8 cellular contexts compared by ENCODE assay signal in the genomic region with DNA sequence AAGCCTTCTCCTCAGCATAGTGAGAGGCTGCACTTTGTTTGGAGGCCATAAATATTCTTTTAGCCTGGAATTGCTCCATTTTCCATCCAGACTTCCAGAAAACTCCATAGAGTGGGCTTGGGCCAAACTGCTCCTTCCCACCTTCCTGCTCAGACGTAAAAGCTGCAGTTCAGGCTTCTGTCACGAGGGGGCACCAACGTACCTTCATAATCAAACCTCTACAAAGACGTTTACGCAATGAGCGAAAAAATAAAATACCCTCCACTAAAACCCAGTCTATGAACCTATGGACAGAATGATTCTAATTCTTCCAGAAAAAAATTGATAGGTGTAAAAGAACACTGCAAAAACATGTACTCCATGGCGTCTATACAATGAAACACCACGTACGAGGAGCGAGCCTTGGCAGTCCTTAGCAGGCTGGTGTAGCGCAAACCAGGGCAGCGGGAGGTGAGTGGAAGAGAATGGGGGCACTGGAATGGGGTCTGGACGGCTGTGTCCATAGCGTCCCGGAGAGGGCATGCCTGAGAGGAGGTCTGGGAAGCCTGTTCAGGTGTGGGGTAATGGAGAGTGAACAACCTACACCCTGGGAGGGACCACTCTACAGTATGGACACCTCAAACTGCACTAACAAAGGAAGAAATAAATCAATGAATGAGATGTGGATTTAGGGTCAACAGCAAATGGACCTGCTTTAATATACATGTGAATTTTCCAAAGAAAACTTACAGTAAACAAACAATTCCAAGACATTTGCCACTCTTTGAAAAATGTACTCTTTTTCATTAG.
DNase-seq lines count a peak whose midpoint lies in the region; ATAC-seq and TF ChIP-seq lines count a peak whose summit lies in the region.

No MANE protein-coding gene starts in this region.

- DNase-seq in GM06990 (ENCODE audit: extremely low read depth, insufficient read length) (no peak), NCI-H82 (lab: John Stamatoyannopoulos, UW) (peak; percentile 79), activated T-cell treated with anti-CD3 and anti-CD28 coated beads for 4 hours (peak; percentile 63), erythroblast (lab: John Stamatoyannopoulos, UW) (peak; percentile 62 to 81)
- DNase-seq in stimulated activated CD8-positive, alpha-beta memory T cell treated with anti-CD3 and anti-CD28 coated beads, Interleukin-4, amount 100 ng/mL, for 24 hours (ENCODE audit: low read depth), result peak; percentile 58

- no peaks in the 10 kb centered on the region for H3K9me3 ChIP-seq in mucosa of rectum (ENCODE audit: control insufficient read depth in 2 of 2, low read length in 2 of 2)

- H3K4me3 ChIP-seq in GM06990 (replicated peaks; ENCODE audit: low read depth, low read length) (no peak overlapping the region), mucosa of rectum (ENCODE audit: low read length in 2 of 2) (peak overlapping the region; percentile 14 to 68)

- peak; percentile 52 for ATAC-seq in HG03139 (IDR thresholded peaks at IDR 0.05; ENCODE audit: unreplicated experiment)
- no peak for ATAC-seq in HG02973 (IDR thresholded peaks at IDR 0.05; ENCODE audit: unreplicated experiment)

- H3K27ac ChIP-seq in mucosa of rectum (ENCODE audit: low read depth in 2 of 2, low read length in 2 of 2), result no peak overlapping the region

- no peaks in the 10 kb centered on the region for H3K27me3 ChIP-seq in GM06990 (replicated peaks; ENCODE audit: control insufficient read depth, insufficient read depth, low read length)
- peaks cover 4 to 6% of the 10 kb centered on the region in 2 donors for H3K27me3 ChIP-seq in mucosa of rectum (ENCODE audit: control insufficient read depth in 2 of 2, insufficient read depth in 2 of 2, low read length in 2 of 2)

- H3K36me3 ChIP-seq in GM06990 (ENCODE audit: control insufficient read depth, insufficient read depth, low read length) (no peaks in the 10 kb centered on the region), mucosa of rectum (ENCODE audit: control insufficient read depth in 2 of 2, insufficient read depth in 2 of 2, low read length in 2 of 2) (no peaks in the 10 kb centered on the region)

- peak; percentile 87 for TF ChIP-seq CTCF in GM06990 (IDR thresholded peaks at IDR 0.05; ENCODE audit: insufficient read depth, low read length, poor library complexity, severe bottlenecking)

- no peaks in the 10 kb centered on the region for H3K4me1 ChIP-seq in mucosa of rectum (ENCODE audit: control insufficient read depth in 2 of 2, insufficient read depth in 2 of 2, low read length in 2 of 2)

- TF ChIP-seq POLR2A in erythroblast (IDR thresholded peaks at IDR 0.05; ENCODE audit: low read length), result no peak

- H3K9ac ChIP-seq in mucosa of rectum (ENCODE audit: low read depth in 1 of 2, low read length in 2 of 2), result peak overlapping the region in 1 of 2 donors; percentile 32
